16 cellular contexts compared by ENCODE assay signal in genomic region chrX:7372843-7373525, GRCh38.
DNase-seq lines count a peak whose midpoint lies in the region; ATAC-seq, FAIRE-seq and TF ChIP-seq lines count a peak whose summit lies in the region.
"Had no signal": no experiment of that assay in that cellular context is flagged by ENCODE, and none has a peak within 500 bp of the region (broad histone marks: within the 10 kb centered on the region; RNA-seq: fewer than 3 reads in every experiment).

No MANE protein-coding gene starts in this region.

- TSS peak; percentile 34 for BruUV-seq in MCF 10A (replicated peaks; lab: Mats Ljungman, UMichigan)

- H3K9me3 Mint-ChIP-seq in MCF 10A (ENCODE audit: unreplicated experiment): peaks cover 4% of the 10 kb centered on the region
- H3K9me3 Mint-ChIP-seq in CD8-positive, alpha-beta memory T cell: peaks cover 0 to 27% (median 17%) of the 10 kb centered on the region in 5 donors

- intact Hi-C loops in MCF 10A (cut with micrococcal nuclease): loop anchor here (2.0 to 10.0 kb wide), 3 partner anchors 74 to 216 kb away; no protein-coding TSS in a partner anchor
- intact Hi-C loops in breast epithelium (cut with DNase I; ENCODE audit: low total_unique reads): no loop called here

- TF ChIP-seq EP300 in tibial nerve (IDR thresholded peaks at IDR 0.05): no peak

- no peaks in the 10 kb centered on the region for H3K36me3 Mint-ChIP-seq in MCF 10A (ENCODE audit: insufficient read depth, unreplicated experiment)
- H3K36me3 Mint-ChIP-seq in CD8-positive, alpha-beta memory T cell: no peaks in the 10 kb centered on the region

- CTCF ChIA-PET in MCF 10A (lab: Yijun Ruan, JAX): interaction anchor here (0.6 to 1.0 kb wide), 2 partner anchors 43 to 78 kb away, joined by 3 to 4 read pairs; no protein-coding TSS in a partner anchor
- CTCF ChIA-PET in CD8-positive, alpha-beta memory T cell (lab: Charles Lee): no interaction called here

- H3K27ac Mint-ChIP-seq in MCF 10A (ENCODE audit: low read depth, unreplicated experiment): peak overlapping the region; percentile 94
- H3K27ac Mint-ChIP-seq in CD8-positive, alpha-beta memory T cell: no peak overlapping the region
- H3K27ac Mint-ChIP-seq: nephron had no signal

- no peak for FAIRE-seq in GM12891 (lab: Jason Lieb, UNC)
- FAIRE-seq: GM12878, small intestine had no signal

- no peak for TF ChIP-seq CTCF in MCF 10A (IDR thresholded peaks at IDR 0.05; ENCODE audit: unreplicated experiment)
- TF ChIP-seq CTCF in breast epithelium (IDR thresholded peaks at IDR 0.05): no peak
- no peak for TF ChIP-seq CTCF in fibroblast of the aortic adventitia (IDR thresholded peaks at IDR 0.05; ENCODE audit: insufficient read depth, low read length)
- TF ChIP-seq CTCF in tibial nerve (IDR thresholded peaks at IDR 0.05): no peak

- H3K27me3 ChIP-seq in breast epithelium: no peaks in the 10 kb centered on the region
- H3K27me3 ChIP-seq in SJSA1 (replicated peaks): no peaks in the 10 kb centered on the region
- H3K27me3 ChIP-seq in CD8-positive, alpha-beta memory T cell (ENCODE audit: insufficient read depth, low read length, poor library complexity, severe bottlenecking): no peaks in the 10 kb centered on the region
- H3K27me3 ChIP-seq in tibial nerve: no peaks in the 10 kb centered on the region
- H3K27me3 ChIP-seq: hepatocyte had no signal

- no peaks in the 10 kb centered on the region for H3K27me3 Mint-ChIP-seq in MCF 10A (ENCODE audit: insufficient read depth, unreplicated experiment)
- H3K27me3 Mint-ChIP-seq in CD8-positive, alpha-beta memory T cell: peaks cover 0 to 4% of the 10 kb centered on the region in 2 donors

- no peaks in the 10 kb centered on the region for H3K36me3 ChIP-seq in breast epithelium
- H3K36me3 ChIP-seq in SJSA1: no peaks in the 10 kb centered on the region
- no peaks in the 10 kb centered on the region for H3K36me3 ChIP-seq in CD8-positive, alpha-beta memory T cell (ENCODE audit: insufficient read depth, low read length)
- no peaks in the 10 kb centered on the region for H3K36me3 ChIP-seq in tibial nerve

- H3K27ac ChIP-seq in breast epithelium (no peak overlapping the region), SJSA1 (peak overlapping the region; percentile 89), tibial nerve (no peak overlapping the region)
- no peak overlapping the region for H3K27ac ChIP-seq in CD8-positive, alpha-beta memory T cell (ENCODE audit: low read depth, low read length)
- H3K27ac ChIP-seq: hepatocyte had no signal

- POLR2A ChIA-PET in MCF 10A (lab: Yijun Ruan, JAX): interaction anchor here (1.2 kb wide), 1 partner anchor 40 kb away, joined by 3 read pairs; no protein-coding TSS in a partner anchor
- POLR2A ChIA-PET in CD8-positive, alpha-beta memory T cell (lab: Charles Lee): no interaction called here

- H3K4me1 Mint-ChIP-seq in MCF 10A (ENCODE audit: insufficient read depth, unreplicated experiment): peaks cover 13% of the 10 kb centered on the region
- H3K4me1 Mint-ChIP-seq in CD8-positive, alpha-beta memory T cell: no peaks in the 10 kb centered on the region
- H3K4me1 Mint-ChIP-seq: nephron had no signal

- DNase-seq in MCF 10A (ENCODE audit: unreplicated experiment) (peak; percentile 88), breast epithelium (ENCODE audit: low spot score in 2 of 2) (no peak), SJSA1 (ENCODE audit: low read depth in 1 of 2, low spot score in 2 of 2) (peak in 1 of 2 experiments; percentile 47), fibroblast of the aortic adventitia (ENCODE audit: low read depth) (peak; percentile 56), GM12891 (ENCODE audit: insufficient read length, low spot score) (no peak), tibial nerve (ENCODE audit: low spot score in 2 of 2) (no peak)
- DNase-seq in CD8-positive, alpha-beta memory T cell: no peak
- DNase-seq: ACHN; activated T-cell treated with anti-CD3 and anti-CD28 coated beads for 4 hours; effector memory CD4-positive, alpha-beta T cell; NCI-H2171; small intestine had no signal

- no peak for ATAC-seq in GM21390 (IDR thresholded peaks at IDR 0.05; ENCODE audit: unreplicated experiment)
- ATAC-seq: GM12878 had no signal

- TF ChIP-seq POLR2A in breast epithelium (IDR thresholded peaks at IDR 0.05): no peak
- TF ChIP-seq POLR2A in GM12891 (IDR thresholded peaks at IDR 0.05; ENCODE audit: low read depth, low read length): no peak
- no peak for TF ChIP-seq POLR2A in tibial nerve (IDR thresholded peaks at IDR 0.05)

- 63 to 70% methylated on average over 7 of the region's 7 CpGs for WGBS in tibial nerve, 2 donors

- H3K4me3 ChIP-seq in breast epithelium (no peak overlapping the region), SJSA1 (no peak overlapping the region), fibroblast of the aortic adventitia (ENCODE audit: low read depth, low read length) (no peak overlapping the region), tibial nerve (no peak overlapping the region)
- H3K4me3 ChIP-seq in CD8-positive, alpha-beta memory T cell (ENCODE audit: low read length): no peak overlapping the region
- H3K4me3 ChIP-seq: GM12878, hepatocyte had no signal

- H3K4me3 Mint-ChIP-seq in MCF 10A (ENCODE audit: unreplicated experiment): no peak overlapping the region
- H3K4me3 Mint-ChIP-seq in CD8-positive, alpha-beta memory T cell: no peak overlapping the region
- H3K4me3 Mint-ChIP-seq: nephron had no signal

- H3K4me1 ChIP-seq in breast epithelium (no peaks in the 10 kb centered on the region), SJSA1 (replicated peaks) (peaks cover 14% of the 10 kb centered on the region), tibial nerve (no peaks in the 10 kb centered on the region)
- no peaks in the 10 kb centered on the region for H3K4me1 ChIP-seq in CD8-positive, alpha-beta memory T cell (ENCODE audit: insufficient read depth, low read length)

- H3K9me3 ChIP-seq in breast epithelium (peaks cover 8 to 43% of the 10 kb centered on the region in 2 donors), SJSA1 (replicated peaks) (no peaks in the 10 kb centered on the region), tibial nerve (peaks cover 0 to 8% (median 0%) of the 10 kb centered on the region in 4 donors)
- no peaks in the 10 kb centered on the region for H3K9me3 ChIP-seq in CD8-positive, alpha-beta memory T cell (ENCODE audit: low read length)

TF ChIP-seq in GM12891, 5 proteins besides CTCF, POLR2A, EP300 and RAD21:
- TF ChIP-seq POLR2AphosphoS5 (IDR thresholded peaks at IDR 0.05; ENCODE audit: low read depth, low read length): no peak
- no peak for TF ChIP-seq SPI1 (IDR thresholded peaks at IDR 0.05; ENCODE audit: low read depth, low read length)
- no peak for TF ChIP-seq TAF1 (IDR thresholded peaks at IDR 0.05; ENCODE audit: low read depth, low read length)
- TF ChIP-seq POU2F2 (IDR thresholded peaks at IDR 0.05; ENCODE audit: low read depth, low read length): no peak
- TF ChIP-seq PAX5 (IDR thresholded peaks at IDR 0.05; ENCODE audit: insufficient read depth, low read length, severe bottlenecking): no peak

Comparison
In these comparisons a context has a peak if more than half of its experiments do, and no peak if none do; other contexts are left out.
1. DNase-seq: peak in MCF 10A (single experiment) and fibroblast of the aortic adventitia (single experiment); none in breast epithelium (0 of 2), CD8-positive, alpha-beta memory T cell (0 of 5), GM12891 (single experiment) and tibial nerve (0 of 2).